8 cellular contexts compared by ENCODE assay signal in the genomic region with DNA sequence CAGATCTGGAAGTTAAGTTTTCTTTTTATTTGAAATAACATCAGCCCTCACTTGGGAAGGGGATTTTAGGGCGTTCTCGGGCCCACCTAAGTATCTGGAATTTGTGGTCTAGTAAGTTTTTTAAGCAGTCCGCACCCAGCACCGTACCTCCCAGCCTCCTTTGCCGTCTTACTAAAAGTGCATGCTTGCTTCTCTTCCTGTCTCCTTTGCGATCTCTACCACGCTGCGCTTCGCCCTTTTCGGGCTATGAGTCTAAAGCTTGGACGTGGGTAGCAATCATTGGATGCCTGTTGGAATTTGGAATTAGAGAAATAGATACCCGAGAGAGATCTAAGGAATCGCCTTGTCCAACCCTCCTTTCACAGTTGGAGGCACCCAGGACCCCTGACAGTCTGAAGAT. TPM values are rescaled to one million over a fixed set of nuclear protein-coding genes. Genes with fewer than 3 reads are reported as not detected.
A peak's percentile ranks its signal among the peaks of the same experiment; 100 is the strongest.
DNase-seq lines count a peak whose midpoint lies in the region; ATAC-seq and TF ChIP-seq lines count a peak whose summit lies in the region.

No MANE protein-coding gene starts in this region.

- peaks cover 42% of the 10 kb centered on the region for H3K27me3 Mint-ChIP-seq in activated CD4-positive, alpha-beta T cell treated with anti-CD3 and anti-CD28 coated beads for 36 hours

- H3K27me3 ChIP-seq in left lung (peaks cover 0 to 46% of the 10 kb centered on the region in 2 donors), thoracic aorta (replicated peaks; ENCODE audit: insufficient read depth) (no peaks in the 10 kb centered on the region)

- H3K27ac Mint-ChIP-seq in activated CD4-positive, alpha-beta T cell treated with anti-CD3 and anti-CD28 coated beads for 36 hours = no peak overlapping the region

- H3K9me3 Mint-ChIP-seq in activated CD4-positive, alpha-beta T cell treated with anti-CD3 and anti-CD28 coated beads for 36 hours (ENCODE audit: low read depth) = no peaks in the 10 kb centered on the region

- no peak for ATAC-seq in activated CD4-positive, alpha-beta T cell treated with anti-CD3 and anti-CD28 coated beads for 36 hours
- peak; percentile 8 for ATAC-seq in left lung
- ATAC-seq in thoracic aorta (ENCODE audit: insufficient number of reproducible peaks, low FRiP score, low read depth) = no peak
- ATAC-seq in GM21717 (IDR thresholded peaks at IDR 0.05; ENCODE audit: unreplicated experiment) = no peak
- ATAC-seq in HG03135 (IDR thresholded peaks at IDR 0.05; ENCODE audit: unreplicated experiment) = no peak

- in situ Hi-C loops in T47D (cut with HindIII; ENCODE audit: low pct_unique_long_range_greater_than_20kb, low sequenced_read_pairs) = no loop called here

- H3K36me3 Mint-ChIP-seq in activated CD4-positive, alpha-beta T cell treated with anti-CD3 and anti-CD28 coated beads for 36 hours (ENCODE audit: low read depth) = no peaks in the 10 kb centered on the region

- CTCF ChIA-PET in activated CD4-positive, alpha-beta T cell treated with anti-CD3 and anti-CD28 coated beads for 36 hours (lab: Charles Lee) = interaction anchor here (0.8 to 1.4 kb wide), 2 partner anchors 324 to 377 kb away, joined by 3 to 4 read pairs; no protein-coding TSS in a partner anchor

- peak overlapping the region; percentile 40 for H3K4me3 Mint-ChIP-seq in activated CD4-positive, alpha-beta T cell treated with anti-CD3 and anti-CD28 coated beads for 36 hours

- H3K4me3 ChIP-seq in left lung (peak overlapping the region; percentile 38 to 57), thoracic aorta (peak overlapping the region; percentile 77)

- peaks cover 11% of the 10 kb centered on the region for H3K4me1 Mint-ChIP-seq in activated CD4-positive, alpha-beta T cell treated with anti-CD3 and anti-CD28 coated beads for 36 hours

- intact Hi-C loops in activated CD4-positive, alpha-beta T cell treated with anti-CD3 and anti-CD28 coated beads for 36 hours (cut with DNase I, micrococcal nuclease) = no loop called here
- intact Hi-C loops in left lung (cut with DNase I) = loop anchor here in 1 of 2 donors (5.0 kb wide), 1 partner anchor 321 kb away; no protein-coding TSS in a partner anchor

- no peaks in the 10 kb centered on the region for H3K9me3 ChIP-seq in left lung
- no peaks in the 10 kb centered on the region for H3K9me3 ChIP-seq in thoracic aorta

- POLR2A ChIA-PET in activated CD4-positive, alpha-beta T cell treated with anti-CD3 and anti-CD28 coated beads for 36 hours (lab: Charles Lee) = no interaction called here

- peak; percentile 8 for DNase-seq in activated CD4-positive, alpha-beta T cell treated with anti-CD3 and anti-CD28 coated beads for 36 hours
- no peak for DNase-seq in activated CD4-positive, alpha-beta T cell treated with anti-CD3 and anti-CD28 coated beads for 4 hours
- DNase-seq in T47D (ENCODE audit: low read depth in 1 of 2, low spot score in 1 of 2) = peak; percentile 55 to 56
- DNase-seq in left lung = no peak
- DNase-seq in thoracic aorta (ENCODE audit: low spot score) = no peak
- DNase-seq in NCI-H146 treated with DMSO at 0.1 percent for 48 hours (lab: John Stamatoyannopoulos, UW; ENCODE audit: unreplicated experiment) = no peak

- H3K36me3 ChIP-seq in left lung = no peaks in the 10 kb centered on the region
- H3K36me3 ChIP-seq in thoracic aorta = no peaks in the 10 kb centered on the region

- TF ChIP-seq CTCF in left lung (IDR thresholded peaks at IDR 0.05) (no peak), thoracic aorta (IDR thresholded peaks at IDR 0.05) (no peak)

- H3K27ac ChIP-seq in left lung = peak overlapping the region; percentile 82 to 89
- peak overlapping the region; percentile 88 to 90 for H3K27ac ChIP-seq in thoracic aorta

- H3K4me1 ChIP-seq in left lung = peaks cover 0 to 19% of the 10 kb centered on the region in 2 donors
- H3K4me1 ChIP-seq in thoracic aorta (ENCODE audit: control insufficient read depth in 1 of 2, low read depth in 2 of 2) = peaks cover 0 to 44% of the 10 kb centered on the region in 2 donors

RNA-seq across cellular contexts. Expression of gene THSD4, which starts 1.1 kb away (rescaled TPM):
- not detected for total RNA-seq in activated CD4-positive, alpha-beta T cell treated with anti-CD3 and anti-CD28 coated beads for 36 hours
- 10 to 100 TPM; 24.6 to 43.3 TPM for total RNA-seq in left lung
- total RNA-seq in thoracic aorta = 100 to 1,000 TPM in 1 of 2 donors, 10 to 100 TPM in 1; 71.2 to 150 TPM

Comparison
In these comparisons a context has a peak if more than half of its experiments do, and no peak if none do; other contexts are left out.
1. DNase-seq: peak in activated CD4-positive, alpha-beta T cell treated with anti-CD3 and anti-CD28 coated beads for 36 hours (single experiment) and T47D (2 of 2); none in activated CD4-positive, alpha-beta T cell treated with anti-CD3 and anti-CD28 coated beads for 4 hours (0 of 2), left lung (0 of 2), thoracic aorta (single experiment) and NCI-H146 treated with DMSO at 0.1 percent for 48 hours (single experiment).
2. RNA of gene THSD4, which starts 1.1 kb away (total RNA-seq): 71.2 to 150 TPM in thoracic aorta and 24.6 to 43.3 TPM in left lung; not detected in activated CD4-positive, alpha-beta T cell treated with anti-CD3 and anti-CD28 coated beads for 36 hours; every median in the first group is over 10 times any median in the second.